ENCODE assay signal across 1 cellular context in the genomic region with DNA sequence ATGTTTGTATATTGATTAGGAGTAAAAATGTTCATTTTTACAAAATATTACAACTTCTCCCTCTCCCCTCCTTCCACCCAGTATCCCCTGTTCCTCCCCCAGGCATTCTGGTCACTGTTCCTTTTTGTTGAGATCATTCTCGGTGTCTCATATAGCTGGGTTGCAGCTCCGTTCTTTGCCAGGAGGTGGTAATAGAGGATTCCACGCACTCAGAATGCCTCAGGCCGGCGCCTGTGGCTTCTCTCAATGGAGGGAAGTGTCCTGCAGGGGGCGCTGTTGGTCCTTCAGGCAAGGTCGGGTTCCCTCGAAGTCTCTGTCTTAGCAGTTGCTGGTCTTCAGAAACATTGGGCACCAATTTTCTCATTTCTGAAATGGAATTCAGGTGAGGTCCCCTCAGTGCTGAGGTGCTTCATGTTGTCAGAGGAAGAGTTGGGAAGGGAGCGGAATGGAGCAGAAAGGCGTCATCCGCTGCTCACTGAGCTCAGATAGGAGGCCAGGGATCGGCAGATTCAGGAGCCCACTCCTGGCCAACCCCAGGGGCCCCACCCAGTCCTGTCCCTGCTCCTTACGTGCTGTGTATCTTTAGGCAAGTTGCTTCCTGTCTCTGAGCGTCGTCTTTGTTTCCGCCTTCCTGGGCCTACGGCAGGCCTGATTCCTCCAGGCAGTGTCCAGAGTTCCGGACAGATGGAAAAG.
TF ChIP-seq lines count a peak whose summit lies in the region.

No MANE protein-coding gene starts in this region.

TF ChIP-seq in IMR-90, 13 proteins besides CTCF, POLR2A, EP300 and RAD21:
- TF ChIP-seq MAZ (IDR thresholded peaks at IDR 0.05; ENCODE audit: borderline replicate concordance, low read depth, low read length) (no peak), SMC3 (IDR thresholded peaks at IDR 0.05; ENCODE audit: low read depth, low read length) (no peak), MAFK (IDR thresholded peaks at IDR 0.05; ENCODE audit: low read depth, low read length) (no peak), BHLHE40 (IDR thresholded peaks at IDR 0.05; ENCODE audit: low read depth, low read length) (no peak), RFX5 (IDR thresholded peaks at IDR 0.05; ENCODE audit: low read depth, low read length) (no peak), CEBPB (IDR thresholded peaks at IDR 0.05; ENCODE audit: low read depth, low read length) (no peak), FOS (IDR thresholded peaks at IDR 0.05; ENCODE audit: low read depth, low read length) (no peak), MXI1 (IDR thresholded peaks at IDR 0.05; ENCODE audit: borderline replicate concordance, low read depth, low read length) (no peak), NFE2L2 (IDR thresholded peaks at IDR 0.05; ENCODE audit: low read depth, low read length) (no peak)
- TF ChIP-seq, protein P1, sequence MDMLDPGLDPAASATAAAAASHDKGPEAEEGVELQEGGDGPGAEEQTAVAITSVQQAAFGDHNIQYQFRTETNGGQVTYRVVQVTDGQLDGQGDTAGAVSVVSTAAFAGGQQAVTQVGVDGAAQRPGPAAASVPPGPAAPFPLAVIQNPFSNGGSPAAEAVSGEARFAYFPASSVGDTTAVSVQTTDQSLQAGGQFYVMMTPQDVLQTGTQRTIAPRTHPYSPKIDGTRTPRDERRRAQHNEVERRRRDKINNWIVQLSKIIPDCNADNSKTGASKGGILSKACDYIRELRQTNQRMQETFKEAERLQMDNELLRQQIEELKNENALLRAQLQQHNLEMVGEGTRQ (IDR thresholded peaks at IDR 0.05; ENCODE audit: low read depth, low read length) = no peak
